ENCODE assay signal across 1 cellular context in genomic region chr1:226656201-226656600, GRCh38.
TF ChIP-seq lines count a peak whose summit lies in the region.

No MANE protein-coding gene starts in this region.

TF ChIP-seq in IMR-90, 13 proteins besides CTCF, POLR2A, EP300 and RAD21 (continued from another document):
- TF ChIP-seq MAFK (IDR thresholded peaks at IDR 0.05; ENCODE audit: low read depth, low read length) (no peak), BHLHE40 (IDR thresholded peaks at IDR 0.05; ENCODE audit: low read depth, low read length) (no peak)
TF ChIP-seq in IMR-90: peak in this region for 0.
